ENCODE assay signal across 25 cellular contexts in the genomic region with DNA sequence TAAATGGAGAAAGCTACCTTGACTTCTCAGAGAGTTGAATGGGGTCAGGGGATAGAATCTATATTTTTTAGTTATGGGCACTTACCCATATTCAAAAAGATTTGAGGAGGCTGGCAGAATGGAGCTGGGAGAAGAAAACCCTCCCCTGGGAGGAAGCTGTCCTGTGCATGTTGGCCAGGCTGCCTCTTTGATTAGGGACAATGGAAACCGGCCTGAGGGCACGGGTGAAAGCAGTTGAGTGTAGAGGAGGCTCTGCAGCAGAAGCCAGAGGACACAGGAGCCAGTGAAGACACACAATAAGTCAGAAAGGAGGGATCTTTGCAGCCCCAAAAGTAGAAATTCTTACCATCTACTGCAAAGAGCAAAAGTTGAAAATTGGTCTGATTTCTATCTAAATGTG.
"Had no signal": no experiment of that assay in that cellular context is flagged by ENCODE, and none has a peak within 500 bp of the region (broad histone marks: within the 10 kb centered on the region; RNA-seq: fewer than 3 reads in every experiment).

No MANE protein-coding gene starts in this region.

- H3K27ac ChIP-seq: coronary artery, gastrocnemius medialis, heart left ventricle, hepatocyte, left lung, prostate gland, sigmoid colon, stomach, thyroid gland, uterus had no signal

- H3K4me1 ChIP-seq: gastrocnemius medialis, heart left ventricle, left lung, prostate gland, sigmoid colon, thyroid gland, uterus had no signal

- H2AFZ ChIP-seq: hepatocyte had no signal

- H3K4me2 ChIP-seq: hepatocyte had no signal

- DNase-seq: dermis blood vessel endothelial cell; effector memory CD4-positive, alpha-beta T cell; foreskin fibroblast; gastrocnemius medialis; heart left ventricle; left cardiac atrium; left lung; mesenchymal stem cell; midbrain; naive thymus-derived CD4-positive, alpha-beta T cell; nucleus accumbens; right cardiac atrium; sigmoid colon; stimulated activated CD4-positive, alpha-beta T cell treated with anti-CD3 and anti-CD28 coated beads, Interleukin-2, amount 100 ng/mL, for 24 hours; stimulated activated CD4-positive, alpha-beta T cell treated with anti-CD3 and anti-CD28 coated beads, Interleukin-4, amount 100 ng/mL, for 24 hours; stimulated activated naive CD4-positive, alpha-beta T cell treated with Interleukin-2 at 50 U/mL for 16 hours; stomach; thyroid gland; trophoblast cell; uterus had no signal

- H3K9me3 Mint-ChIP-seq: naive thymus-derived CD4-positive, alpha-beta T cell; nephron; stimulated activated effector memory CD8-positive, alpha-beta T cell treated with anti-CD3 and anti-CD28 coated beads, Interleukin-12 subunit alpha, Interleukin-12 subunit beta, amount 100 ng/mL, for 72 hours had no signal

- H3K9me3 ChIP-seq: gastrocnemius medialis, heart left ventricle, left lung, prostate gland, sigmoid colon, stomach, thyroid gland, uterus had no signal

- H3K27ac Mint-ChIP-seq: naive thymus-derived CD4-positive, alpha-beta T cell; nephron; stimulated activated effector memory CD8-positive, alpha-beta T cell treated with anti-CD3 and anti-CD28 coated beads, Interleukin-12 subunit alpha, Interleukin-12 subunit beta, amount 100 ng/mL, for 72 hours had no signal

- H3K79me2 ChIP-seq: hepatocyte had no signal

- H3K4me3 Mint-ChIP-seq: naive thymus-derived CD4-positive, alpha-beta T cell; nephron; stimulated activated effector memory CD8-positive, alpha-beta T cell treated with anti-CD3 and anti-CD28 coated beads, Interleukin-12 subunit alpha, Interleukin-12 subunit beta, amount 100 ng/mL, for 72 hours had no signal

- H3K27me3 ChIP-seq: hepatocyte, thyroid gland, uterus had no signal

- ATAC-seq: gastrocnemius medialis; heart left ventricle; left cardiac atrium; left lung; naive thymus-derived CD4-positive, alpha-beta T cell; right cardiac atrium; stimulated activated effector memory CD8-positive, alpha-beta T cell treated with anti-CD3 and anti-CD28 coated beads, Interleukin-12 subunit alpha, Interleukin-12 subunit beta, amount 100 ng/mL, for 72 hours had no signal

- H3K4me1 Mint-ChIP-seq: naive thymus-derived CD4-positive, alpha-beta T cell; nephron; stimulated activated effector memory CD8-positive, alpha-beta T cell treated with anti-CD3 and anti-CD28 coated beads, Interleukin-12 subunit alpha, Interleukin-12 subunit beta, amount 100 ng/mL, for 72 hours had no signal

- H3K36me3 Mint-ChIP-seq: stimulated activated effector memory CD8-positive, alpha-beta T cell treated with anti-CD3 and anti-CD28 coated beads, Interleukin-12 subunit alpha, Interleukin-12 subunit beta, amount 100 ng/mL, for 72 hours had no signal
